1 cellular context compared by ENCODE assay signal in the genomic region with DNA sequence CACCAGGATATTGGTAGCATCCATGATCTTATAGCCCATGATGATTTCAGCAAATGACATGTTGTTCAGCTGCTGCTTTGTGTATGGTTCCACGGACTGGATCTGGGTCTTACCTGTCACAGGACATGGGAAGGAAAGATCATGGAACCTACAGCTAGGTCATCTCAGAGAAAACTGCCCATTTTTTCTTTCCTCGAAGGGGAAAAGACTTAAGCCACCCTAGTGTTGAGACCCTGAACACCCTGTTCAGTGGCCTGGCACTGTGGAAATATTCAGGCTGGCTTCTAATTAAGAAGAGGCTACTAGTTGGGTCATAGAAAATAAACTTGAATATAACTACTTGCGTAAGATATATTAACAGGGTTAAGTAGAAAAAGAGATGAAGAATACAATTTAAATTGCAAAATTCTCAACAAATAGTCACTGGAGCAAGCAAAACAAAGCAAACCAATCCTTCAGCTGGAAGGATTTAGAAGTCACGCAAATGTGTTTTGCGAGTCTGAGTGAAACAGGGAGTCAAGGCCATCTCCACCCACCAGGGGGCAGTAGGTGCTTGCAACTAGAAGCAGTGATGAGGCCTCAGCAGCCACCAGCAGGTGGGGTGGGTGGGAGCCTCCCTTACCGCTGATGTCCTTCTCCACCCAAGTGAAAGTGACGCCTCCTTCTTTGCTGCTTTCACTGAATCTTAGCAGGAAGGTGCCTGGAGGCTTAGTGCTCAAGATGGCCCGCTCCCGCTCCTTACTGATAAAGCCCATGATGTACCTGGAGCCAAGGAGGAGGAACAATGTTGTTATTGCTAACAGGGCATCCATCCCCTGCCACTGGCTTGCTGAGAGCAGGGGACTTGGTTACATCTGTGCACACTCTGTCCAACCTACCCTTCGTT.
TF ChIP-seq lines count a peak whose summit lies in the region.

No MANE protein-coding gene starts in this region.

TF ChIP-seq in HEK293, 187 proteins besides CTCF, POLR2A, EP300 and RAD21 (continued from another document and continues in another):
- TF ChIP-seq, protein P1, sequence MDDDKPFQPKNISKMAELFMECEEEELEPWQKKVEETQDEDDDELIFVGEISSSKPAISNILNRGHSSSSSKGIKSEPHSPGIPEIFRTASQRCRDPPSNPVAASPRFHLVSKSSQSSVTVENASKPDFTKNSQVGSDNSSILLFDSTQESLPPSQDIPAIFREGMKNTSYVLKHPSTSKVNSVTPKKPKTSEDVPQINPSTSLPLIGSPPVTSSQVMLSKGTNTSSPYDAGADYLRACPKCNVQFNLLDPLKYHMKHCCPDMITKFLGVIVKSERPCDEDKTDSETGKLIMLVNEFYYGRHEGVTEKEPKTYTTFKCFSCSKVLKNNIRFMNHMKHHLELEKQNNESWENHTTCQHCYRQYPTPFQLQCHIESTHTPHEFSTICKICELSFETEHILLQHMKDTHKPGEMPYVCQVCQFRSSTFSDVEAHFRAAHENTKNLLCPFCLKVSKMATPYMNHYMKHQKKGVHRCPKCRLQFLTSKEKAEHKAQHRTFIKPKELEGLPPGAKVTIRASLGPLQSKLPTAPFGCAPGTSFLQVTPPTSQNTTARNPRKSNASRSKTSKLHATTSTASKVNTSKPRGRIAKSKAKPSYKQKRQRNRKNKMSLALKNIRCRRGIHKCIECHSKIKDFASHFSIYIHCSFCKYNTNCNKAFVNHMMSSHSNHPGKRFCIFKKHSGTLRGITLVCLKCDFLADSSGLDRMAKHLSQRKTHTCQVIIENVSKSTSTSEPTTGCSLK (tag by site-specific recombination; IDR thresholded peaks at IDR 0.05), result no peak
- TF ChIP-seq ZNF664 (tag by site-specific recombination; IDR thresholded peaks at IDR 0.05), result no peak
- peak; percentile 96 for TF ChIP-seq PRDM1 (tag by site-specific recombination; IDR thresholded peaks at IDR 0.05)
- TF ChIP-seq ZSCAN30 (tag by site-specific recombination; IDR thresholded peaks at IDR 0.05), result peak; percentile 89
- TF ChIP-seq, protein P2, sequence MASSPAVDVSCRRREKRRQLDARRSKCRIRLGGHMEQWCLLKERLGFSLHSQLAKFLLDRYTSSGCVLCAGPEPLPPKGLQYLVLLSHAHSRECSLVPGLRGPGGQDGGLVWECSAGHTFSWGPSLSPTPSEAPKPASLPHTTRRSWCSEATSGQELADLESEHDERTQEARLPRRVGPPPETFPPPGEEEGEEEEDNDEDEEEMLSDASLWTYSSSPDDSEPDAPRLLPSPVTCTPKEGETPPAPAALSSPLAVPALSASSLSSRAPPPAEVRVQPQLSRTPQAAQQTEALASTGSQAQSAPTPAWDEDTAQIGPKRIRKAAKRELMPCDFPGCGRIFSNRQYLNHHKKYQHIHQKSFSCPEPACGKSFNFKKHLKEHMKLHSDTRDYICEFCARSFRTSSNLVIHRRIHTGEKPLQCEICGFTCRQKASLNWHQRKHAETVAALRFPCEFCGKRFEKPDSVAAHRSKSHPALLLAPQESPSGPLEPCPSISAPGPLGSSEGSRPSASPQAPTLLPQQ (tag by site-specific recombination; IDR thresholded peaks at IDR 0.05), result no peak
- no peak for TF ChIP-seq ZNF707 (tag by site-specific recombination; IDR thresholded peaks at IDR 0.05)
- TF ChIP-seq ZNF140 (tag by site-specific recombination; IDR thresholded peaks at IDR 0.05), result no peak
- 0 out of 2 replicates have a peak, but pooled peaks have one; percentile 25 for TF ChIP-seq ZFP69B (tag by site-specific recombination; IDR thresholded peaks at IDR 0.05)
- no peak for TF ChIP-seq ZNF585B (tag by site-specific recombination; IDR thresholded peaks at IDR 0.05)
- TF ChIP-seq, protein P3, sequence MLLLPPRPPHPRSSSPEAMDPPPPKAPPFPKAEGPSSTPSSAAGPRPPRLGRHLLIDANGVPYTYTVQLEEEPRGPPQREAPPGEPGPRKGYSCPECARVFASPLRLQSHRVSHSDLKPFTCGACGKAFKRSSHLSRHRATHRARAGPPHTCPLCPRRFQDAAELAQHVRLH (tag by site-specific recombination; IDR thresholded peaks at IDR 0.05), result no peak
- no peak for TF ChIP-seq ZNF138 (tag by site-specific recombination; IDR thresholded peaks at IDR 0.05; ENCODE audit: borderline replicate concordance)
- TF ChIP-seq SCRT2 (tag by site-specific recombination; IDR thresholded peaks at IDR 0.05), result peak; percentile 72
- TF ChIP-seq, protein P4, sequence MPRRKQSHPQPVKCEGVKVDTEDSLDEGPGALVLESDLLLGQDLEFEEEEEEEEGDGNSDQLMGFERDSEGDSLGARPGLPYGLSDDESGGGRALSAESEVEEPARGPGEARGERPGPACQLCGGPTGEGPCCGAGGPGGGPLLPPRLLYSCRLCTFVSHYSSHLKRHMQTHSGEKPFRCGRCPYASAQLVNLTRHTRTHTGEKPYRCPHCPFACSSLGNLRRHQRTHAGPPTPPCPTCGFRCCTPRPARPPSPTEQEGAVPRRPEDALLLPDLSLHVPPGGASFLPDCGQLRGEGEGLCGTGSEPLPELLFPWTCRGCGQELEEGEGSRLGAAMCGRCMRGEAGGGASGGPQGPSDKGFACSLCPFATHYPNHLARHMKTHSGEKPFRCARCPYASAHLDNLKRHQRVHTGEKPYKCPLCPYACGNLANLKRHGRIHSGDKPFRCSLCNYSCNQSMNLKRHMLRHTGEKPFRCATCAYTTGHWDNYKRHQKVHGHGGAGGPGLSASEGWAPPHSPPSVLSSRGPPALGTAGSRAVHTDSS (tag by site-specific recombination; IDR thresholded peaks at IDR 0.05), result no peak
- TF ChIP-seq, protein P5, sequence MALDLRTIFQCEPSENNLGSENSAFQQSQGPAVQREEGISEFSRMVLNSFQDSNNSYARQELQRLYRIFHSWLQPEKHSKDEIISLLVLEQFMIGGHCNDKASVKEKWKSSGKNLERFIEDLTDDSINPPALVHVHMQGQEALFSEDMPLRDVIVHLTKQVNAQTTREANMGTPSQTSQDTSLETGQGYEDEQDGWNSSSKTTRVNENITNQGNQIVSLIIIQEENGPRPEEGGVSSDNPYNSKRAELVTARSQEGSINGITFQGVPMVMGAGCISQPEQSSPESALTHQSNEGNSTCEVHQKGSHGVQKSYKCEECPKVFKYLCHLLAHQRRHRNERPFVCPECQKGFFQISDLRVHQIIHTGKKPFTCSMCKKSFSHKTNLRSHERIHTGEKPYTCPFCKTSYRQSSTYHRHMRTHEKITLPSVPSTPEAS (tag by site-specific recombination; IDR thresholded peaks at IDR 0.05), result no peak
- TF ChIP-seq, protein P6, sequence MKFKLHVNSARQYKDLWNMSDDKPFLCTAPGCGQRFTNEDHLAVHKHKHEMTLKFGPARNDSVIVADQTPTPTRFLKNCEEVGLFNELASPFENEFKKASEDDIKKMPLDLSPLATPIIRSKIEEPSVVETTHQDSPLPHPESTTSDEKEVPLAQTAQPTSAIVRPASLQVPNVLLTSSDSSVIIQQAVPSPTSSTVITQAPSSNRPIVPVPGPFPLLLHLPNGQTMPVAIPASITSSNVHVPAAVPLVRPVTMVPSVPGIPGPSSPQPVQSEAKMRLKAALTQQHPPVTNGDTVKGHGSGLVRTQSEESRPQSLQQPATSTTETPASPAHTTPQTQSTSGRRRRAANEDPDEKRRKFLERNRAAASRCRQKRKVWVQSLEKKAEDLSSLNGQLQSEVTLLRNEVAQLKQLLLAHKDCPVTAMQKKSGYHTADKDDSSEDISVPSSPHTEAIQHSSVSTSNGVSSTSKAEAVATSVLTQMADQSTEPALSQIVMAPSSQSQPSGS (tag by site-specific recombination; IDR thresholded peaks at IDR 0.05; ENCODE audit: low read depth), result no peak
- peak; percentile 40; the same call in 1 of the 2 replicates for TF ChIP-seq ZBTB17 (tag by site-specific recombination; IDR thresholded peaks at IDR 0.05)
- no peak for TF ChIP-seq ZNF155 (tag by site-specific recombination; IDR thresholded peaks at IDR 0.05)
- TF ChIP-seq ZNF223 (tag by site-specific recombination; IDR thresholded peaks at IDR 0.05), result no peak
- 0 out of 2 replicates have a peak, but pooled peaks have one; percentile 46 for TF ChIP-seq WT1 (tag by site-specific recombination; IDR thresholded peaks at IDR 0.05)
- TF ChIP-seq ZNF48 (tag by site-specific recombination; IDR thresholded peaks at IDR 0.05), result no peak
- TF ChIP-seq ZFP37 (tag by site-specific recombination; IDR thresholded peaks at IDR 0.05), result peak; percentile 38; the same call in 1 of the 2 replicates
- TF ChIP-seq ZNF324 (tag by site-specific recombination; IDR thresholded peaks at IDR 0.05), result no peak
- TF ChIP-seq ZNF792 (tag by site-specific recombination; IDR thresholded peaks at IDR 0.05), result no peak
- no peak for TF ChIP-seq ZNF837 (tag by site-specific recombination; IDR thresholded peaks at IDR 0.05)
- 0 out of 2 replicates have a peak, but pooled peaks have one; percentile 37 for TF ChIP-seq KLF16 (tag by site-specific recombination; IDR thresholded peaks at IDR 0.05)
- TF ChIP-seq KLF9 (tag by site-specific recombination; IDR thresholded peaks at IDR 0.05; ENCODE audit: low read depth), result peak; percentile 61; the same call in 1 of the 2 replicates
- no peak for TF ChIP-seq FEZF1 (tag by site-specific recombination; IDR thresholded peaks at IDR 0.05)
- no peak for TF ChIP-seq ZNF292 (tag by site-specific recombination; IDR thresholded peaks at IDR 0.05; ENCODE audit: borderline replicate concordance, low read depth)
- no peak for TF ChIP-seq ZNF423 (tag by site-specific recombination; IDR thresholded peaks at IDR 0.05)
- no peak for TF ChIP-seq ZNF175 (tag by site-specific recombination; IDR thresholded peaks at IDR 0.05)
- no peak for TF ChIP-seq ZNF791 (tag by site-specific recombination; IDR thresholded peaks at IDR 0.05)
- 0 out of 2 replicates have a peak, but pooled peaks have one; percentile 17 for TF ChIP-seq ZNF394 (tag by site-specific recombination; IDR thresholded peaks at IDR 0.05; ENCODE audit: borderline replicate concordance)
- TF ChIP-seq ZBTB8A (tag by site-specific recombination; IDR thresholded peaks at IDR 0.05), result no peak
- TF ChIP-seq ZNF404 (tag by site-specific recombination; IDR thresholded peaks at IDR 0.05), result no peak
- no peak for TF ChIP-seq ZNF426 (tag by site-specific recombination; IDR thresholded peaks at IDR 0.05)
- TF ChIP-seq ZNF146 (tag by site-specific recombination; IDR thresholded peaks at IDR 0.05), result no peak
- TF ChIP-seq ZNF133 (tag by site-specific recombination; IDR thresholded peaks at IDR 0.05), result no peak
- TF ChIP-seq, protein P7, sequence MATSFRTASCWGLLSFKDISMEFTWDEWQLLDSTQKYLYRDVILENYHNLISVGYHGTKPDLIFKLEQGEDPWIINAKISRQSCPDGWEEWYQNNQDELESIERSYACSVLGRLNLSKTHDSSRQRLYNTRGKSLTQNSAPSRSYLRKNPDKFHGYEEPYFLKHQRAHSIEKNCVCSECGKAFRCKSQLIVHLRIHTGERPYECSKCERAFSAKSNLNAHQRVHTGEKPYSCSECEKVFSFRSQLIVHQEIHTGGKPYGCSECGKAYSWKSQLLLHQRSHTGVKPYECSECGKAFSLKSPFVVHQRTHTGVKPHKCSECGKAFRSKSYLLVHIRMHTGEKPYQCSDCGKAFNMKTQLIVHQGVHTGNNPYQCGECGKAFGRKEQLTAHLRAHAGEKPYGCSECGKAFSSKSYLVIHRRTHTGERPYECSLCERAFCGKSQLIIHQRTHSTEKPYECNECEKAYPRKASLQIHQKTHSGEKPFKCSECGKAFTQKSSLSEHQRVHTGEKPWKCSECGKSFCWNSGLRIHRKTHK (tag by site-specific recombination; IDR thresholded peaks at IDR 0.05), result no peak
- no peak for TF ChIP-seq ZNF157 (tag by site-specific recombination; IDR thresholded peaks at IDR 0.05)
- TF ChIP-seq ZNF433 (tag by site-specific recombination; IDR thresholded peaks at IDR 0.05; ENCODE audit: low read depth), result no peak
- no peak for TF ChIP-seq ZNF335 (tag by site-specific recombination; conservative IDR thresholded peaks at IDR 0.05)
- no peak for TF ChIP-seq RBAK (tag by site-specific recombination; IDR thresholded peaks at IDR 0.05)
- TF ChIP-seq ZNF785 (tag by site-specific recombination; IDR thresholded peaks at IDR 0.05), result no peak
- no peak for TF ChIP-seq ZNF24 (tag by site-specific recombination; IDR thresholded peaks at IDR 0.05)
- TF ChIP-seq, protein P8, sequence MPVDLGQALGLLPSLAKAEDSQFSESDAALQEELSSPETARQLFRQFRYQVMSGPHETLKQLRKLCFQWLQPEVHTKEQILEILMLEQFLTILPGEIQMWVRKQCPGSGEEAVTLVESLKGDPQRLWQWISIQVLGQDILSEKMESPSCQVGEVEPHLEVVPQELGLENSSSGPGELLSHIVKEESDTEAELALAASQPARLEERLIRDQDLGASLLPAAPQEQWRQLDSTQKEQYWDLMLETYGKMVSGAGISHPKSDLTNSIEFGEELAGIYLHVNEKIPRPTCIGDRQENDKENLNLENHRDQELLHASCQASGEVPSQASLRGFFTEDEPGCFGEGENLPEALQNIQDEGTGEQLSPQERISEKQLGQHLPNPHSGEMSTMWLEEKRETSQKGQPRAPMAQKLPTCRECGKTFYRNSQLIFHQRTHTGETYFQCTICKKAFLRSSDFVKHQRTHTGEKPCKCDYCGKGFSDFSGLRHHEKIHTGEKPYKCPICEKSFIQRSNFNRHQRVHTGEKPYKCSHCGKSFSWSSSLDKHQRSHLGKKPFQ (tag by site-specific recombination; IDR thresholded peaks at IDR 0.05), result no peak
- no peak for TF ChIP-seq ZNF843 (tag by site-specific recombination; IDR thresholded peaks at IDR 0.05)
- TF ChIP-seq ZNF174 (tag by site-specific recombination; IDR thresholded peaks at IDR 0.05), result no peak
- TF ChIP-seq, protein P9, sequence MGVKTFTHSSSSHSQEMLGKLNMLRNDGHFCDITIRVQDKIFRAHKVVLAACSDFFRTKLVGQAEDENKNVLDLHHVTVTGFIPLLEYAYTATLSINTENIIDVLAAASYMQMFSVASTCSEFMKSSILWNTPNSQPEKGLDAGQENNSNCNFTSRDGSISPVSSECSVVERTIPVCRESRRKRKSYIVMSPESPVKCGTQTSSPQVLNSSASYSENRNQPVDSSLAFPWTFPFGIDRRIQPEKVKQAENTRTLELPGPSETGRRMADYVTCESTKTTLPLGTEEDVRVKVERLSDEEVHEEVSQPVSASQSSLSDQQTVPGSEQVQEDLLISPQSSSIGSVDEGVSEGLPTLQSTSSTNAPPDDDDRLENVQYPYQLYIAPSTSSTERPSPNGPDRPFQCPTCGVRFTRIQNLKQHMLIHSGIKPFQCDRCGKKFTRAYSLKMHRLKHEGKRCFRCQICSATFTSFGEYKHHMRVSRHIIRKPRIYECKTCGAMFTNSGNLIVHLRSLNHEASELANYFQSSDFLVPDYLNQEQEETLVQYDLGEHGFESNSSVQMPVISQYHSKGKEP (tag by site-specific recombination; IDR thresholded peaks at IDR 0.05), result 0 out of 2 replicates have a peak, but pooled peaks have one; percentile 10
- TF ChIP-seq ZNF266 (tag by site-specific recombination; IDR thresholded peaks at IDR 0.05; ENCODE audit: low read depth), result no peak; the same call in 1 of the 2 replicates
- no peak for TF ChIP-seq ZNF274 (IDR thresholded peaks at IDR 0.05; ENCODE audit: low read length)
- no peak for TF ChIP-seq ZNF274 (tag by site-specific recombination; IDR thresholded peaks at IDR 0.05; ENCODE audit: borderline replicate concordance)
